Comparison of ENCODE assay signal across 26 cellular contexts in the genomic region with DNA sequence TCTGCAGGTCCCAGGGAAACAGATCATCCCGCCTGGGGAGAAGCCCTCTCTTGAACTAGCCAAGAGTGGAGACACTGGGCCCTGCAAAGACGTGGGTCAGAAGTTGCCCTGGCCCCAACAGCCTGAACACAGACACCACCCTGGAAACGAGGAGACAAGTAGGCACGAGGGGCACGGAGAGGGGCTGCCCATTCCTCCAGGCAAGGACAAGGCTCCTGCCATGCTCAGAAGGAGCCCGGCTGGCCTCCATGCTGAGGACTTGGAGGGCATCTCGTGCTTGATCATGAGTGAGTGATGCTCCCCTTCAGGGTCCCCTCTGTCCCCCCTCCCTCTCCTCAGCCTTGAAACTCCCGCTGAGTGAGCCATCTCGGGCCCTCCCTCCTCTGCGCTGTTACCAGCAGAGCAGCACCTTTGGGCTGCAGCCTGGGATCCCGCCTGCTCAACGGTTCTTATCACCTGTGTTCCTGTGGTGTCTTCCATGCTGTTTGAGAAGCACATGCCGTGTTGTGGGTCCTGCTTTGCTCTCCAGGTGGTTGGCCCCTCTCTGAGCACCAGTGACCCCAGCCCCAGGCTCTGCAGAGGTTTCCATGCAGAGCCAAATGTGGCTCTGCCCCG.
"Had no signal": no experiment of that assay in that cellular context is flagged by ENCODE, and none has a peak within 500 bp of the region (broad histone marks: within the 10 kb centered on the region; RNA-seq: fewer than 3 reads in every experiment).

No MANE protein-coding gene starts in this region.

- H3K4me1 ChIP-seq: esophagus squamous epithelium, heart right ventricle, right atrium auricular region, tibial artery had no signal

- H3K36me3 ChIP-seq: cardiac muscle cell, esophagus squamous epithelium, heart right ventricle, ovary, right atrium auricular region, tibial artery had no signal

- H3K4me3 ChIP-seq: cardiac muscle cell, esophagus squamous epithelium, heart right ventricle, lung, mucosa of descending colon, ovary, right atrium auricular region, tibial artery had no signal

- H3K9me3 ChIP-seq: ovary had no signal

- ATAC-seq: effector memory CD8-positive, alpha-beta T cell; heart right ventricle; left lobe of liver; mucosa of descending colon; sciatic nerve; stimulated activated naive B cell treated with anti-CD40 and anti-IgM and Interleukin-4, amounts not matched to agents 10 μg/mL and 1 μg/mL and 100 μg/mL, for 72 hours had no signal

- H3K27ac ChIP-seq: cardiac muscle cell, esophagus squamous epithelium, heart right ventricle, ovary, right atrium auricular region, tibial artery had no signal

- FAIRE-seq: endometrium, islet of Langerhans, urothelium cell line had no signal

- DNase-seq: cerebellar nuclear complex; cortex of kidney; effector memory CD8-positive, alpha-beta T cell; erythroblast; esophagus squamous epithelium; foreskin melanocyte; glutamatergic neuron; heart right ventricle; hippocampal formation; naive B cell; nephron progenitor cell; occipital lobe; ovary; stimulated activated CD4-positive, alpha-beta T cell treated with anti-CD3 and anti-CD28 coated beads, Interleukin-15, amount 100 ng/mL, for 24 hours; stimulated activated CD4-positive, alpha-beta T cell treated with anti-CD3 and anti-CD28 coated beads, Interleukin-2, amount 100 ng/mL, for 48 hours; stimulated activated naive B cell treated with anti-CD40 and anti-IgM and Interleukin-4, amounts not matched to agents 10 μg/mL and 1 μg/mL and 100 μg/mL, for 72 hours had no signal

- H3K27me3 ChIP-seq: cardiac muscle cell, ovary, right atrium auricular region, tibial artery had no signal
